ENCODE assay signal across 10 cellular contexts in genomic region chrX:10157032-10157341, GRCh38. TPM values are rescaled to one million over a fixed set of nuclear protein-coding genes. Genes with fewer than 3 reads are reported as not detected.
DNase-seq lines count a peak whose midpoint lies in the region; ATAC-seq, FAIRE-seq and TF ChIP-seq lines count a peak whose summit lies in the region.
"Had no signal": no experiment of that assay in that cellular context is flagged by ENCODE, and none has a peak within 500 bp of the region (broad histone marks: within the 10 kb centered on the region; RNA-seq: fewer than 3 reads in every experiment).

No MANE protein-coding gene starts in this region.

- no peaks in the 10 kb centered on the region for H3K36me3 ChIP-seq in CD8-positive, alpha-beta T cell (ENCODE audit: insufficient read depth, low read length)
- no peaks in the 10 kb centered on the region for H3K36me3 ChIP-seq in Panc1 (ENCODE audit: control insufficient read depth, insufficient read depth, low read length)
- no peaks in the 10 kb centered on the region for H3K36me3 ChIP-seq in esophagus muscularis mucosa
- no peaks in the 10 kb centered on the region for H3K36me3 ChIP-seq in pancreas

- CTCF ChIA-PET in CD8-positive, alpha-beta T cell (lab: Charles Lee), result no interaction called here
- CTCF ChIA-PET in Panc1 (lab: Charles Lee), result no interaction called here

- FAIRE-seq in pancreas (lab: Jason Lieb, UNC), result no peak

- no peak for DNase-seq in CD8-positive, alpha-beta T cell
- DNase-seq in Panc1 (ENCODE audit: low read depth, low spot score) (no peak), esophagus muscularis mucosa (ENCODE audit: extremely low spot score) (no peak), pancreas (no peak), kidney glomerular epithelial cell (lab: John Stamatoyannopoulos, UW) (no peak), NCI-H2196 treated with DMSO at 0.1 percent for 48 hours (lab: John Stamatoyannopoulos, UW; ENCODE audit: unreplicated experiment) (no peak)
- DNase-seq: effector CD4-positive, alpha-beta T cell; NCI-H1048 had no signal

- intact Hi-C loops in CD8-positive, alpha-beta T cell (cut with DNase I, micrococcal nuclease), result no loop called here
- intact Hi-C loops in Panc1 (cut with micrococcal nuclease; ENCODE audit: unreplicated experiment), result no loop called here
- intact Hi-C loops in esophagus muscularis mucosa (cut with DNase I), result no loop called here
- intact Hi-C loops in pancreas (cut with DNase I), result no loop called here

- TF ChIP-seq POLR2A in esophagus muscularis mucosa (IDR thresholded peaks at IDR 0.05; ENCODE audit: low read depth), result no peak

- TF ChIP-seq EP300 in esophagus muscularis mucosa (IDR thresholded peaks at IDR 0.05), result no peak

- TF ChIP-seq CTCF in CD8-positive, alpha-beta T cell (IDR thresholded peaks at IDR 0.05), result no peak
- TF ChIP-seq CTCF in Panc1 (IDR thresholded peaks at IDR 0.05) (no peak), esophagus muscularis mucosa (IDR thresholded peaks at IDR 0.05) (no peak), pancreas (IDR thresholded peaks at IDR 0.05) (no peak)

- no peak overlapping the region for H3K4me3 ChIP-seq in CD8-positive, alpha-beta T cell (ENCODE audit: low read depth, low read length)
- peak overlapping the region; percentile 4 to 20; a peak in 3 of 4 replicates for H3K4me3 ChIP-seq in Panc1 (ENCODE audit: low read depth in 2 of 2, low read length in 2 of 2)
- H3K4me3 ChIP-seq in esophagus muscularis mucosa, result peak overlapping the region; percentile 22 to 48 (median 32)
- H3K4me3 ChIP-seq in pancreas, result peak overlapping the region in 3 of 4 donors; percentile 5 to 21 (median 18)

- no peaks in the 10 kb centered on the region for H3K9me3 Mint-ChIP-seq in CD8-positive, alpha-beta T cell

- POLR2A ChIA-PET in CD8-positive, alpha-beta T cell (lab: Charles Lee), result no interaction called here
- POLR2A ChIA-PET in Panc1 (lab: Charles Lee), result no interaction called here

- no peak overlapping the region for H3K27ac Mint-ChIP-seq in CD8-positive, alpha-beta T cell

- no peak for ATAC-seq in CD8-positive, alpha-beta T cell
- ATAC-seq in Panc1 (no peak), pancreas (peak in 2 of 4 donors; percentile 4 to 18), HG02884 (IDR thresholded peaks at IDR 0.05; ENCODE audit: unreplicated experiment) (no peak), HG02970 (IDR thresholded peaks at IDR 0.05; ENCODE audit: low FRiP score, unreplicated experiment) (no peak)

- no peaks in the 10 kb centered on the region for H3K4me1 ChIP-seq in CD8-positive, alpha-beta T cell (ENCODE audit: insufficient read depth, low read length)
- H3K4me1 ChIP-seq in Panc1 (ENCODE audit: control insufficient read depth, insufficient read depth, low read length), result no peaks in the 10 kb centered on the region
- peaks cover 5 to 11% (median 7%) of the 10 kb centered on the region in 4 donors for H3K4me1 ChIP-seq in esophagus muscularis mucosa
- no peaks in the 10 kb centered on the region for H3K4me1 ChIP-seq in pancreas

- 42% methylated on average over 7 of the region's 7 CpGs for WGBS in esophagus muscularis mucosa
- whole genome bisulfite sequencing in pancreas, 2 donors, result 5 to 12% methylated on average over 7 of the region's 7 CpGs

- H3K27me3 Mint-ChIP-seq in CD8-positive, alpha-beta T cell (ENCODE audit: low read depth), result peaks cover 22% of the 10 kb centered on the region

- H3K9me3 ChIP-seq in CD8-positive, alpha-beta T cell (ENCODE audit: low read length), result no peaks in the 10 kb centered on the region
- H3K9me3 ChIP-seq in Panc1 (ENCODE audit: control insufficient read depth, insufficient read depth, low read depth, low read length) (no peaks in the 10 kb centered on the region), esophagus muscularis mucosa (no peaks in the 10 kb centered on the region), pancreas (no peaks in the 10 kb centered on the region)

- peak overlapping the region; percentile 15 for H3K4me3 Mint-ChIP-seq in CD8-positive, alpha-beta T cell

- peaks cover 8% of the 10 kb centered on the region for H3K4me1 Mint-ChIP-seq in CD8-positive, alpha-beta T cell (ENCODE audit: low read depth)

- no peaks in the 10 kb centered on the region for H3K36me3 Mint-ChIP-seq in CD8-positive, alpha-beta T cell

- H3K27me3 ChIP-seq in CD8-positive, alpha-beta T cell (ENCODE audit: insufficient read depth, low read length), result peaks cover 10% of the 10 kb centered on the region
- H3K27me3 ChIP-seq in Panc1 (ENCODE audit: control insufficient read depth, insufficient read depth, low read length) (no peaks in the 10 kb centered on the region), esophagus muscularis mucosa (peaks cover 0 to 25% (median 10%) of the 10 kb centered on the region in 4 donors), pancreas (peaks cover 0 to 9% (median 2%) of the 10 kb centered on the region in 4 donors)

- H3K27ac ChIP-seq in CD8-positive, alpha-beta T cell (ENCODE audit: low read depth, low read length), result no peak overlapping the region
- H3K27ac ChIP-seq in Panc1 (ENCODE audit: low read length) (no peak overlapping the region), esophagus muscularis mucosa (replicated peaks in 1 of 4) (peak overlapping the region in 3 of 4 donors; percentile 29 to 63 (median 51)), pancreas (peak overlapping the region; percentile 31 to 66 (median 48))

- in situ Hi-C loops in Panc1 (cut with HindIII; ENCODE audit: low pct_unique_long_range_greater_than_20kb, low sequenced_read_pairs), result no loop called here

- no TSS peak for BruUV-seq in Panc1 (replicated peaks; lab: Mats Ljungman, UMichigan)

RNA-seq across cellular contexts. Expression of gene CLCN4, which starts 0.2 kb away (rescaled TPM):
- under 1 TPM in 1 of 2 experiments, not detected in 1; 0.08 TPM for total RNA-seq in CD8-positive, alpha-beta T cell
- 2.5 TPM for total RNA-seq in Panc1 (2021; ENCODE audit: unreplicated experiment)
- polyA plus RNA-seq in Panc1 (2012; ENCODE audit: insufficient read length), result 2.9 TPM
- 1 to 10 TPM in 2 of 4 donors, under 1 TPM in 2; 0.42 to 1.8 (median 1.1) TPM for total RNA-seq in esophagus muscularis mucosa
- 1 to 10 TPM; 1.3 to 4.0 (median 2.4) TPM for total RNA-seq in pancreas
- 1 to 10 TPM in 1 of 2 donors, under 1 TPM in 1; 0.57 to 3.3 TPM for polyA plus RNA-seq in pancreas

Comparison
In these comparisons a context has a peak if more than half of its experiments do, and no peak if none do; other contexts are left out.
1. H3K27ac ChIP-seq: peak in esophagus muscularis mucosa (3 of 4) and pancreas (4 of 4); none in CD8-positive, alpha-beta T cell (single experiment) and Panc1 (single experiment).